In the genomic region with DNA sequence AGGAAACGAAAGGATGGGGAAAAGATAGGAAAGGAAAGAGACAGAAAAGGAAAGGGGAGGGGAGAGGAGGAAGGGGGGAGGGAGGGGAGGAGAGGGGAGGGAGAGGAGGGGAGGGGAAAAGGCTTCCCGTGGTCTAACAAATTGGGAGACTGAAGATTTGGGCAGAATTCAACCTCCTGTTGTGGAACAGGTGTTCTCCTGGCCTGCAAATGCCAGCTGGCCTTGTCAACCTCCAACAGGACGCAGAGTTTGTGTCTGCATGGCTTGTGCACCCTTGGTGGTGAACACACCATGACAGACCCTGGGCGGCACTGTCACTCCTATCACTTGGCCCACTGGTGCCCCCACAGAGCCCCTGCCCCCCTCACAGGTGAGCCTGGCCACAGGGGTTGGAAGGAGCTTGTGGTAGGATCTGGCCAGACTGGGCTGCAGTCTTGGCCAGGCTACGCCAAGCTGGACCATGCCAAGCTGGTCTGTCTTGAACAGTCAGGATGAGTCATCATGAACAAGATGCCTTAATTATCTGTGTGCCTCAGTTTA, we compare ENCODE assay signal across 31 cellular contexts.
"Had no signal": no experiment of that assay in that cellular context is flagged by ENCODE, and none has a peak within 500 bp of the region (broad histone marks: within the 10 kb centered on the region; RNA-seq: fewer than 3 reads in every experiment).

No MANE protein-coding gene starts in this region.

- H3K4me3 ChIP-seq: esophagus squamous epithelium, gastroesophageal sphincter, left ventricle myocardium inferior, lower lobe of right lung, neural progenitor cell, psoas muscle, right lobe of liver, spleen, testis, tibial nerve, upper lobe of right lung, vagina had no signal

- DNase-seq: cortex of kidney; effector memory CD4-positive, alpha-beta T cell; esophagus squamous epithelium; foreskin fibroblast; glutamatergic neuron; immature natural killer cell; kidney; left cardiac atrium; left ventricle myocardium inferior; lower lobe of right lung; occipital lobe; psoas muscle; retina; right lobe of liver; spleen; stimulated activated CD4-positive, alpha-beta T cell treated with anti-CD3 and anti-CD28 coated beads, Interleukin-15, amount 100 ng/mL, for 24 hours; stimulated activated CD4-positive, alpha-beta T cell treated with anti-CD3 and anti-CD28 coated beads, Interleukin-2, amount 100 ng/mL, for 24 hours; stimulated activated CD4-positive, alpha-beta T cell treated with anti-CD3 and anti-CD28 coated beads, Interleukin-4, amount 100 ng/mL, for 4 hours; stimulated activated naive B cell treated with anti-CD40 and anti-IgM and Interleukin-4, amounts not matched to agents 10 μg/mL and 1 μg/mL and 100 μg/mL, for 72 hours; stimulated activated naive CD8-positive, alpha-beta T cell treated with anti-CD3 and anti-CD28 coated beads, Interleukin-15, amount 100 ng/mL, for 72 hours; testis; upper lobe of right lung had no signal

- H3K9me3 ChIP-seq: esophagus squamous epithelium, gastroesophageal sphincter, left ventricle myocardium inferior, lower lobe of right lung, psoas muscle, right lobe of liver, spleen, testis, tibial nerve, upper lobe of right lung, vagina had no signal

- H3K27ac Mint-ChIP-seq: immature natural killer cell; memory B cell; mesothelial cell of epicardium; natural killer cell treated with Interleukin-12 subunit alpha and Interleukin-12 subunit beta and Interleukin-15 and Interleukin-18, amount 100 ng/mL, for 72 hours; neural progenitor cell; stimulated activated naive B cell treated with anti-CD40 and anti-IgM and Interleukin-4, amounts not matched to agents 10 μg/mL and 1 μg/mL and 100 μg/mL, for 72 hours; stimulated activated naive CD8-positive, alpha-beta T cell treated with anti-CD3 and anti-CD28 coated beads, Interleukin-15, amount 100 ng/mL, for 72 hours had no signal

- H3K9me3 Mint-ChIP-seq: immature natural killer cell; mesothelial cell of epicardium; natural killer cell treated with Interleukin-12 subunit alpha and Interleukin-12 subunit beta and Interleukin-15 and Interleukin-18, amount 100 ng/mL, for 72 hours; stimulated activated naive CD8-positive, alpha-beta T cell treated with anti-CD3 and anti-CD28 coated beads, Interleukin-15, amount 100 ng/mL, for 72 hours had no signal

- H3K4me2 ChIP-seq: neural progenitor cell had no signal

- H3K4me3 Mint-ChIP-seq: immature natural killer cell; memory B cell; mesothelial cell of epicardium; natural killer cell treated with Interleukin-12 subunit alpha and Interleukin-12 subunit beta and Interleukin-15 and Interleukin-18, amount 100 ng/mL, for 72 hours; neural progenitor cell; stimulated activated naive B cell treated with anti-CD40 and anti-IgM and Interleukin-4, amounts not matched to agents 10 μg/mL and 1 μg/mL and 100 μg/mL, for 72 hours; stimulated activated naive CD8-positive, alpha-beta T cell treated with anti-CD3 and anti-CD28 coated beads, Interleukin-15, amount 100 ng/mL, for 72 hours had no signal

- H2AFZ ChIP-seq: neural progenitor cell, parathyroid adenoma had no signal

- H3K9ac ChIP-seq: neural progenitor cell, parathyroid adenoma had no signal

- H3K36me3 Mint-ChIP-seq: mesothelial cell of epicardium; natural killer cell treated with Interleukin-12 subunit alpha and Interleukin-12 subunit beta and Interleukin-15 and Interleukin-18, amount 100 ng/mL, for 72 hours; neural progenitor cell; stimulated activated naive B cell treated with anti-CD40 and anti-IgM and Interleukin-4, amounts not matched to agents 10 μg/mL and 1 μg/mL and 100 μg/mL, for 72 hours had no signal

- H3K27ac ChIP-seq: epithelial cell of prostate, gastroesophageal sphincter, left ventricle myocardium inferior, lower lobe of right lung, neural progenitor cell, parathyroid adenoma, psoas muscle, right lobe of liver, spleen, testis, tibial nerve, upper lobe of right lung, vagina had no signal

- ATAC-seq: gastroesophageal sphincter; left cardiac atrium; lower lobe of right lung; natural killer cell treated with Interleukin-12 subunit alpha and Interleukin-12 subunit beta and Interleukin-15 and Interleukin-18, amount 100 ng/mL, for 72 hours; psoas muscle; stimulated activated naive B cell treated with anti-CD40 and anti-IgM and Interleukin-4, amounts not matched to agents 10 μg/mL and 1 μg/mL and 100 μg/mL, for 72 hours; stimulated activated naive CD8-positive, alpha-beta T cell treated with anti-CD3 and anti-CD28 coated beads, Interleukin-15, amount 100 ng/mL, for 72 hours; upper lobe of right lung had no signal

- H3K27me3 ChIP-seq: esophagus squamous epithelium, gastroesophageal sphincter, neural progenitor cell, right lobe of liver, testis, tibial nerve, upper lobe of right lung, vagina had no signal

- H3K36me3 ChIP-seq: esophagus squamous epithelium, gastroesophageal sphincter, left ventricle myocardium inferior, lower lobe of right lung, neural progenitor cell, right lobe of liver, spleen, tibial nerve, upper lobe of right lung, vagina had no signal

- H3K27me3 Mint-ChIP-seq: memory B cell; stimulated activated naive B cell treated with anti-CD40 and anti-IgM and Interleukin-4, amounts not matched to agents 10 μg/mL and 1 μg/mL and 100 μg/mL, for 72 hours; stimulated activated naive CD8-positive, alpha-beta T cell treated with anti-CD3 and anti-CD28 coated beads, Interleukin-15, amount 100 ng/mL, for 72 hours had no signal

- H3K4me1 ChIP-seq: left ventricle myocardium inferior, parathyroid adenoma, psoas muscle, right lobe of liver had no signal

- H3K79me2 ChIP-seq: parathyroid adenoma had no signal

- FAIRE-seq: kidney had no signal

- H3K4me1 Mint-ChIP-seq: immature natural killer cell; memory B cell; stimulated activated naive B cell treated with anti-CD40 and anti-IgM and Interleukin-4, amounts not matched to agents 10 μg/mL and 1 μg/mL and 100 μg/mL, for 72 hours had no signal
